2 cellular contexts compared by ENCODE assay signal in the genomic region with DNA sequence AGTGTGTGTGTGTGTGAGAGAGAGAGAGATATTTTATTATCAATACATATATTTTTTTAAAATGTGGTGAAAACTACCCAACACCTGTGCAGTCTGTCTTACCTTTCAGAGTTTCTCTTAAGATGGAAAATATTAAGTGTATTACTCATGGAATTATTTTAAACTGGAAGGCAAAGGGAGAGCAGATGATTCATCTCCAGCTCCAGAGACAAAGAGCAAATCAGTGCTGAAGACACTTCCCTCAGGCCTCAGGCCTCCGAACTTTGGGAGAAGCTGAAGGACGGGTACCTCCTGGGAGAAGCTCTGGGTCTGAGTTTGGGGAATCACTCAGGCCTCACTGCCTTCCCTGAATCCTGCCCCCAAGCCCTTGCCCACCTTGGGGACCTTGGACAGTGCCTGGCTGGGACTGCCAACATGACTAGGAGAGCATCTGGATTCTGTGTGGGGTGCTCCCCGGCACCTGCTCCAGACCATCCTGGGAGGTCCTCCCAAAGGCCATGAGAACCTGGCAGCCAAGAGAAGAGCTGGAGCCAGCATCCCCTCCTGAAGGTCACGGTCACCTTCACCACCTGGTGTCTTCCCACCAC.
TF ChIP-seq lines count a peak whose summit lies in the region.

No MANE protein-coding gene starts in this region.

TF ChIP-seq in Ishikawa, 13 proteins besides CTCF, POLR2A, EP300 and RAD21 (continued from another document):
- TF ChIP-seq, protein P1, sequence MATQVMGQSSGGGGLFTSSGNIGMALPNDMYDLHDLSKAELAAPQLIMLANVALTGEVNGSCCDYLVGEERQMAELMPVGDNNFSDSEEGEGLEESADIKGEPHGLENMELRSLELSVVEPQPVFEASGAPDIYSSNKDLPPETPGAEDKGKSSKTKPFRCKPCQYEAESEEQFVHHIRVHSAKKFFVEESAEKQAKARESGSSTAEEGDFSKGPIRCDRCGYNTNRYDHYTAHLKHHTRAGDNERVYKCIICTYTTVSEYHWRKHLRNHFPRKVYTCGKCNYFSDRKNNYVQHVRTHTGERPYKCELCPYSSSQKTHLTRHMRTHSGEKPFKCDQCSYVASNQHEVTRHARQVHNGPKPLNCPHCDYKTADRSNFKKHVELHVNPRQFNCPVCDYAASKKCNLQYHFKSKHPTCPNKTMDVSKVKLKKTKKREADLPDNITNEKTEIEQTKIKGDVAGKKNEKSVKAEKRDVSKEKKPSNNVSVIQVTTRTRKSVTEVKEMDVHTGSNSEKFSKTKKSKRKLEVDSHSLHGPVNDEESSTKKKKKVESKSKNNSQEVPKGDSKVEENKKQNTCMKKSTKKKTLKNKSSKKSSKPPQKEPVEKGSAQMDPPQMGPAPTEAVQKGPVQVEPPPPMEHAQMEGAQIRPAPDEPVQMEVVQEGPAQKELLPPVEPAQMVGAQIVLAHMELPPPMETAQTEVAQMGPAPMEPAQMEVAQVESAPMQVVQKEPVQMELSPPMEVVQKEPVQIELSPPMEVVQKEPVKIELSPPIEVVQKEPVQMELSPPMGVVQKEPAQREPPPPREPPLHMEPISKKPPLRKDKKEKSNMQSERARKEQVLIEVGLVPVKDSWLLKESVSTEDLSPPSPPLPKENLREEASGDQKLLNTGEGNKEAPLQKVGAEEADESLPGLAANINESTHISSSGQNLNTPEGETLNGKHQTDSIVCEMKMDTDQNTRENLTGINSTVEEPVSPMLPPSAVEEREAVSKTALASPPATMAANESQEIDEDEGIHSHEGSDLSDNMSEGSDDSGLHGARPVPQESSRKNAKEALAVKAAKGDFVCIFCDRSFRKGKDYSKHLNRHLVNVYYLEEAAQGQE (IDR thresholded peaks at IDR 0.05; ENCODE audit: low read depth) = peak; percentile 73

TF ChIP-seq in GM12878, 131 proteins besides CTCF, POLR2A, EP300 and RAD21:
- TF ChIP-seq, protein P1 (IDR thresholded peaks at IDR 0.05; ENCODE audit: low read depth, low read length) = peak; percentile 60; the same call in 1 of the 2 replicates
- no peak for TF ChIP-seq HDGF (IDR thresholded peaks at IDR 0.05)
